Comparison of ENCODE assay signal across 7 cellular contexts in genomic region chr10:97648557-97649404, GRCh38. TPM values are rescaled to one million over a fixed set of nuclear protein-coding genes. Genes with fewer than 3 reads are reported as not detected.
A peak's percentile ranks its signal among the peaks of the same experiment; 100 is the strongest.
DNase-seq lines count a peak whose midpoint lies in the region; ATAC-seq and TF ChIP-seq lines count a peak whose summit lies in the region.

No MANE protein-coding gene starts in this region.

- no peaks in the 10 kb centered on the region for H4K20me1 ChIP-seq in hepatocyte (ENCODE audit: insufficient read depth, poor library complexity, severe bottlenecking)

- H3K36me3 ChIP-seq in hepatocyte (replicated peaks; ENCODE audit: insufficient read depth, low read depth), result no peaks in the 10 kb centered on the region

- peak overlapping the region; percentile 5 for H3K4me2 ChIP-seq in hepatocyte

- no peak overlapping the region for H2AFZ ChIP-seq in hepatocyte

- peaks cover 74% of the 10 kb centered on the region for H3K79me2 ChIP-seq in hepatocyte

- peak; percentile 41 for DNase-seq in NOMO-1 treated with DMSO at 0.1 percent for 48 hours (lab: John Stamatoyannopoulos, UW; ENCODE audit: unreplicated experiment)
- DNase-seq in amniotic stem cell (lab: John Stamatoyannopoulos, UW), result peak; percentile 82
- peak; percentile 61 for DNase-seq in hepatocyte (ENCODE audit: low spot score)
- peak; percentile 7 for DNase-seq in stimulated activated CD4-positive, alpha-beta T cell treated with anti-CD3 and anti-CD28 coated beads, Interleukin-4, amount 100 ng/mL, for 1 hour
- no peak for DNase-seq in NCI-H1930 (lab: John Stamatoyannopoulos, UW)

- no peaks in the 10 kb centered on the region for H3K9me2 ChIP-seq in hepatocyte (replicated peaks; ENCODE audit: insufficient read depth)

- WGBS in hepatocyte (ENCODE audit: low lambda C conversion rate, missing lambda C conversion rate), result 76% methylated on average over 5 of the region's 5 CpGs

- no peak for TF ChIP-seq CTCF in hepatocyte (IDR thresholded peaks at IDR 0.05; ENCODE audit: poor library complexity)

- peaks cover 10% of the 10 kb centered on the region for H3K4me1 ChIP-seq in hepatocyte (ENCODE audit: insufficient read depth)

- ATAC-seq in GM18508 (IDR thresholded peaks at IDR 0.05; ENCODE audit: insufficient read depth, unreplicated experiment), result peak; percentile 81
- ATAC-seq in HG02610 (IDR thresholded peaks at IDR 0.05; ENCODE audit: unreplicated experiment), result peak; percentile 96

- H3K27ac ChIP-seq in hepatocyte, result peak overlapping the region; percentile 86

- H3K27me3 ChIP-seq in hepatocyte, result no peaks in the 10 kb centered on the region

- H3K4me3 ChIP-seq in hepatocyte, result no peak overlapping the region

- H3K9me3 ChIP-seq in hepatocyte (ENCODE audit: low read depth), result no peaks in the 10 kb centered on the region

RNA-seq across cellular contexts. Expression of gene PI4K2A, which starts 8.3 kb away (rescaled TPM):
- total RNA-seq in hepatocyte, result 25.9 and 26.5 TPM in 2 replicates
- 19.6 and 22.4 TPM in 2 replicates for polyA plus RNA-seq in hepatocyte

RNA-seq across cellular contexts. Expression of gene MORN4, which starts 15.5 kb away (rescaled TPM):
- total RNA-seq in hepatocyte, result 8.5 and 10.6 TPM in 2 replicates
- polyA plus RNA-seq in hepatocyte, result 15.6 and 18.4 TPM in 2 replicates

RNA-seq across cellular contexts. Expression of gene AVPI1, which starts 38.3 kb away (rescaled TPM):
- 23.8 and 26.4 TPM in 2 replicates for total RNA-seq in hepatocyte
- 28.5 and 34.1 TPM in 2 replicates for polyA plus RNA-seq in hepatocyte

RNA-seq across cellular contexts. Expression of gene C10orf62, which starts 59.3 kb away (rescaled TPM):
- total RNA-seq in hepatocyte, result 0.23 TPM in 1 of 2 replicates, not detected in the other
- not detected in 2 replicates for polyA plus RNA-seq in hepatocyte

Comparison
In these comparisons a context has a peak if more than half of its experiments do, and no peak if none do; other contexts are left out.
1. DNase-seq: peak in NOMO-1 treated with DMSO at 0.1 percent for 48 hours (single experiment), amniotic stem cell (single experiment), hepatocyte (single experiment) and stimulated activated CD4-positive, alpha-beta T cell treated with anti-CD3 and anti-CD28 coated beads, Interleukin-4, amount 100 ng/mL, for 1 hour (single experiment); none in NCI-H1930 (0 of 2).